8 cellular contexts compared by ENCODE assay signal in genomic region chr17:45246861-45247428, GRCh38. TPM values are rescaled to one million over a fixed set of nuclear protein-coding genes. Genes with fewer than 3 reads are reported as not detected.
DNase-seq lines count a peak whose midpoint lies in the region; ATAC-seq and TF ChIP-seq lines count a peak whose summit lies in the region.

No MANE protein-coding gene starts in this region.

- H2BK15ac ChIP-seq in IMR-90 (ENCODE audit: low read depth, low read length), result no peak overlapping the region

- peak; percentile 33 for DNase-seq in COLO829 (ENCODE audit: low spot score)
- peak; percentile 14 for DNase-seq in IMR-90
- DNase-seq in WTC11 (ENCODE audit: low spot score), result peak; percentile 73
- peak in 1 of 2 donors; percentile 45 for DNase-seq in foreskin fibroblast
- DNase-seq in HK-2 (ENCODE audit: unreplicated experiment), result no peak

- in situ Hi-C loops in IMR-90 (cut with MboI; ENCODE audit: low sequenced_read_pairs), result no loop called here

- H3K79me2 ChIP-seq in parathyroid adenoma, result no peaks in the 10 kb centered on the region

- intact Hi-C loops in IMR-90 (cut with micrococcal nuclease), result no loop called here

- H3K79me1 ChIP-seq in IMR-90 (ENCODE audit: low read depth in 1 of 2, low read length in 2 of 2), result peaks cover 0 to 9% of the 10 kb centered on the region in 2 experiments; a peak in 1 of 4 replicates

- POLR2A ChIA-PET in IMR-90 (lab: Charles Lee; ENCODE audit: unreplicated experiment), result no interaction called here
- POLR2A ChIA-PET in WTC11 (lab: Charles Lee), result interaction anchor here (0.8 to 2.4 kb wide), 4 partner anchors 15 to 98 kb away, joined by 3 to 18 read pairs (median 5); partner anchors contain the start of gene HEXIM1

- H3K4me1 ChIP-seq in IMR-90 (ENCODE audit: control insufficient read depth, insufficient read depth, low read length), result peaks cover 5% of the 10 kb centered on the region; the same call in 1 of the 2 replicates
- H3K4me1 ChIP-seq in parathyroid adenoma, result peaks cover 8% of the 10 kb centered on the region

- H2BK20ac ChIP-seq in IMR-90 (ENCODE audit: low read depth, low read length), result no peak overlapping the region

- H4K20me1 ChIP-seq in IMR-90 (ENCODE audit: insufficient read depth, low read length), result peaks cover 5% of the 10 kb centered on the region

- H2AK5ac ChIP-seq in IMR-90 (ENCODE audit: low read depth, low read length), result peak overlapping the region; percentile 43; the same call in 1 of the 2 replicates

- peaks cover 7% of the 10 kb centered on the region for H3K36me3 Mint-ChIP-seq in WTC11

- H3K18ac ChIP-seq in IMR-90 (ENCODE audit: low read depth, low read length), result no peak overlapping the region; the same call in 1 of the 2 replicates

- peak overlapping the region; percentile 37; the same call in 1 of the 2 replicates for H3K14ac ChIP-seq in IMR-90 (replicated peaks; ENCODE audit: low read depth, low read length)

- H3K36me3 ChIP-seq in IMR-90 (ENCODE audit: control insufficient read depth, insufficient read depth, low read length) (peaks cover 8% of the 10 kb centered on the region; the same call in 1 of the 2 replicates), parathyroid adenoma (ENCODE audit: control insufficient read depth, insufficient read depth, low read length) (no peaks in the 10 kb centered on the region)

- no peak overlapping the region for H3K56ac ChIP-seq in IMR-90 (ENCODE audit: extremely low read depth, insufficient read depth, low read length)

- no peak overlapping the region for H4K91ac ChIP-seq in IMR-90 (ENCODE audit: insufficient read depth, low read depth, low read length)

- TF ChIP-seq CTCF in IMR-90 (conservative IDR thresholded peaks at IDR 0.05; ENCODE audit: low read depth, low read length) (peak; percentile 42), WTC11 (IDR thresholded peaks at IDR 0.05) (peak; percentile 32; the same call in 1 of the 2 replicates), foreskin fibroblast (IDR thresholded peaks at IDR 0.05; ENCODE audit: low read depth, low read length) (peak; percentile 36), parathyroid adenoma (IDR thresholded peaks at IDR 0.05) (peak; percentile 37)

- H3K9me1 ChIP-seq in IMR-90 (ENCODE audit: insufficient read depth, low read length), result 0 out of 2 replicates have a peak, but pooled peaks cover 2% of the 10 kb centered on the region

- H3K23ac ChIP-seq in IMR-90 (ENCODE audit: low read depth, low read length), result no peak overlapping the region

- H3K27ac Mint-ChIP-seq in WTC11, result peak overlapping the region; percentile 80

- dilution Hi-C loops in IMR-90 (cut with HindIII; ENCODE audit: low sequenced_read_pairs, unreplicated experiment), result no loop called here

- H2AFZ ChIP-seq in IMR-90 (replicated peaks; ENCODE audit: low read length, poor library complexity), result peak overlapping the region; percentile 96
- peak overlapping the region; percentile 86 for H2AFZ ChIP-seq in parathyroid adenoma

- peak; percentile 38; the same call in 1 of the 2 replicates for TF ChIP-seq RAD21 in IMR-90 (IDR thresholded peaks at IDR 0.05; ENCODE audit: low read length)

- BruUV-seq in IMR-90 (replicated peaks; lab: Mats Ljungman, UMichigan), result no TSS peak

- no peaks in the 10 kb centered on the region for H3K27me3 ChIP-seq in IMR-90 (ENCODE audit: control insufficient read depth, insufficient read depth, low read length)
- no peaks in the 10 kb centered on the region for H3K27me3 ChIP-seq in parathyroid adenoma (ENCODE audit: control insufficient read depth, insufficient read depth, low read length)

- H2BK120ac ChIP-seq in IMR-90 (ENCODE audit: low read depth, low read length), result peak overlapping the region; percentile 9; the same call in 1 of the 2 replicates

- peak overlapping the region; percentile 40 for H3K9ac ChIP-seq in IMR-90 (ENCODE audit: low read depth, low read length)
- H3K9ac ChIP-seq in parathyroid adenoma, result no peak overlapping the region

- no peak overlapping the region for H4K5ac ChIP-seq in IMR-90 (ENCODE audit: low read depth, low read length)

- ATAC-seq in IMR-90 (ENCODE audit: low read depth), result peak; percentile 52
- ATAC-seq in WTC11, result peak; percentile 38
- ATAC-seq in GM21360 (IDR thresholded peaks at IDR 0.05; ENCODE audit: unreplicated experiment), result no peak
- ATAC-seq in HG03460 (IDR thresholded peaks at IDR 0.05; ENCODE audit: unreplicated experiment), result no peak

- CTCF ChIA-PET in IMR-90 (lab: Yijun Ruan, JAX), result interaction anchor here (1.1 to 1.3 kb wide), 2 partner anchors 18 to 36 kb away, joined by 3 read pairs; no protein-coding TSS in a partner anchor
- CTCF ChIA-PET in WTC11 (lab: Charles Lee), result interaction anchor here (0.5 to 9.1 kb wide), 35 partner anchors 9 to 184 kb away, joined by 3 to 179 read pairs (median 5); partner anchors contain the start of genes ACBD4, HEXIM1 and MAP3K14

- H3K4me2 ChIP-seq in IMR-90 (ENCODE audit: low read depth, low read length), result peak overlapping the region; percentile 84
- H3K4me2 ChIP-seq in parathyroid adenoma (ENCODE audit: low read length), result peak overlapping the region; percentile 94

- H3K9me3 Mint-ChIP-seq in WTC11, result no peaks in the 10 kb centered on the region

- peak overlapping the region; percentile 54 for H3K4ac ChIP-seq in IMR-90 (ENCODE audit: low read depth, low read length)

- peak overlapping the region; percentile 74 for H2AK9ac ChIP-seq in IMR-90 (replicated peaks; ENCODE audit: low read depth, low read length, poor library complexity)

- peak overlapping the region; percentile 67 for H3K4me3 ChIP-seq in IMR-90 (ENCODE audit: insufficient read depth, low read depth, low read length)
- H3K4me3 ChIP-seq in foreskin fibroblast (ENCODE audit: low read depth in 1 of 2, low read length in 2 of 2), result peak overlapping the region; percentile 59 to 60
- peak overlapping the region; percentile 83 for H3K4me3 ChIP-seq in parathyroid adenoma (ENCODE audit: low read depth, low read length)

- peak overlapping the region; percentile 83 for H3K4me3 Mint-ChIP-seq in WTC11

- H4K8ac ChIP-seq in IMR-90 (ENCODE audit: low read depth in 2 of 2, low read length in 2 of 2), result peak overlapping the region; percentile 74 to 93; a peak in 3 of 4 replicates

- no peaks in the 10 kb centered on the region for H3K9me3 ChIP-seq in IMR-90 (ENCODE audit: control insufficient read depth, insufficient read depth, low read length)
- no peaks in the 10 kb centered on the region for H3K9me3 ChIP-seq in parathyroid adenoma (ENCODE audit: control insufficient read depth, low read length)

- peaks cover 2% of the 10 kb centered on the region for H3K27me3 Mint-ChIP-seq in WTC11 (ENCODE audit: low read depth)

- H3K27ac ChIP-seq in IMR-90 (ENCODE audit: insufficient read depth, low read length), result no peak overlapping the region; the same call in 1 of the 2 replicates
- peak overlapping the region; percentile 75 for H3K27ac ChIP-seq in parathyroid adenoma

- H2BK5ac ChIP-seq in IMR-90 (ENCODE audit: low read depth, low read length, poor library complexity, severe bottlenecking), result no peak overlapping the region

- no peak for TF ChIP-seq POLR2A in IMR-90 (IDR thresholded peaks at IDR 0.05; ENCODE audit: low read depth, low read length)

- H3K4me1 Mint-ChIP-seq in WTC11, result peaks cover 22% of the 10 kb centered on the region

- 10% methylated on average over 25 of the region's 33 CpGs; no CpG with 5 or more reads in 1 of the 2 experiments for WGBS in IMR-90 (ENCODE audit: extremely low coverage in 2 of 2, insufficient read length in 1 of 2), 2 experiments

TF ChIP-seq in IMR-90, 13 proteins besides CTCF, POLR2A, EP300 and RAD21 (continues in another document):
- TF ChIP-seq CHD1 (IDR thresholded peaks at IDR 0.05; ENCODE audit: low read depth, low read length), result no peak
- TF ChIP-seq MAZ (IDR thresholded peaks at IDR 0.05; ENCODE audit: borderline replicate concordance, low read depth, low read length), result no peak
- TF ChIP-seq RCOR1 (IDR thresholded peaks at IDR 0.05; ENCODE audit: insufficient replicate concordance, low read length), result no peak
- no peak for TF ChIP-seq FOS (IDR thresholded peaks at IDR 0.05; ENCODE audit: low read depth, low read length)
- peak; percentile 48; the same call in 1 of the 2 replicates for TF ChIP-seq MXI1 (IDR thresholded peaks at IDR 0.05; ENCODE audit: borderline replicate concordance, low read depth, low read length)
- TF ChIP-seq NFE2L2 (IDR thresholded peaks at IDR 0.05; ENCODE audit: low read depth, low read length), result no peak

TF ChIP-seq in WTC11, 78 proteins besides CTCF, POLR2A, EP300 and RAD21 (continues in another document):
- TF ChIP-seq SMAD4 (CRISPR knock-in tag; IDR thresholded peaks at IDR 0.05) (no peak), TP53 (CRISPR knock-in tag; IDR thresholded peaks at IDR 0.05) (peak; percentile 11; the same call in 1 of the 2 replicates), ZNF512 (CRISPR knock-in tag; IDR thresholded peaks at IDR 0.05; ENCODE audit: borderline replicate concordance) (no peak)

RNA-seq across cellular contexts. Expression of gene SPATA32, which starts 14.9 kb away (rescaled TPM):
- total RNA-seq in IMR-90 (2012; rRNA removed) (under 0.01 and 0.18 TPM in 2 replicates), WTC11 (2021) (0.14 to 0.15 TPM in 2 of 3 replicates, not detected in the other)
- polyA plus RNA-seq in IMR-90 (2012; rRNA removed), result not detected in 2 replicates
- polyA plus RNA-seq in IMR-90 (2012; cell fraction: cytosol; rRNA removed), result not detected in 2 replicates
- 0.09 TPM in 1 of 2 replicates, not detected in the other for polyA plus RNA-seq in IMR-90 (2012; cell fraction: nucleus; rRNA removed; ENCODE audit: low replicate concordance)

RNA-seq across cellular contexts. Expression of gene FMNL1, which starts 25.3 kb away (rescaled TPM):
- total RNA-seq in IMR-90 (2012; rRNA removed) (0.36 and 0.56 TPM in 2 replicates), WTC11 (2021) (5.3 to 7.9 TPM (median 7.3 TPM) in 3 replicates)
- polyA plus RNA-seq in IMR-90 (2012; rRNA removed), result 1.4 and 2.3 TPM in 2 replicates
- polyA plus RNA-seq in IMR-90 (2012; cell fraction: cytosol; rRNA removed), result 4.2 and 5.3 TPM in 2 replicates
- polyA plus RNA-seq in IMR-90 (2012; cell fraction: nucleus; rRNA removed; ENCODE audit: low replicate concordance), result 10.8 and 12.1 TPM in 2 replicates

Comparison
In these comparisons a context has a peak if more than half of its experiments do, and no peak if none do; other contexts are left out.
1. ATAC-seq: peak in IMR-90 (single experiment) and WTC11 (single experiment); none in GM21360 (single experiment) and HG03460 (single experiment).
2. Peak in every context shown above with its lines, with median percentiles within 50 percentile points of each other: H3K4me3 ChIP-seq and CTCF ChIP-seq.